ENCODE assay signal across 8 cellular contexts in genomic region chr15:67834593-67835348, GRCh38. TPM values are rescaled to one million over a fixed set of nuclear protein-coding genes. Genes with fewer than 3 reads are reported as not detected.
DNase-seq lines count a peak whose midpoint lies in the region; ATAC-seq and TF ChIP-seq lines count a peak whose summit lies in the region.

No MANE protein-coding gene starts in this region.

- CTCF ChIA-PET in mammary epithelial cell (lab: Charles Lee; ENCODE audit: low non-redundant PET): no interaction called here

- H3K27ac Mint-ChIP-seq in stimulated activated naive CD8-positive, alpha-beta T cell treated with anti-CD3 and anti-CD28 coated beads, Interleukin-15, Interleukin-2, amounts not matched to agents 100 ng/mL and 50 ng/mL, for 24 hours: no peak overlapping the region

- in situ Hi-C loops in mammary epithelial cell (cut with MboI; ENCODE audit: low sequenced_read_pairs in 2 of 2): loop anchor here (5.0 to 25.0 kb wide), 4 partner anchors 300 to 897 kb away; no protein-coding TSS in a partner anchor

- H3K4me2 ChIP-seq in mammary epithelial cell (ENCODE audit: insufficient read depth, low read depth, low read length): peak overlapping the region; percentile 74

- no peak for TF ChIP-seq CTCF in mammary epithelial cell (conservative IDR thresholded peaks at IDR 0.05 in 1 of 2, IDR thresholded peaks at IDR 0.05 in 1 of 2; ENCODE audit: extremely low read depth in 1 of 2, insufficient read depth in 1 of 2, low read depth in 1 of 2, low read length in 2 of 2)
- no peak for TF ChIP-seq CTCF in vagina (IDR thresholded peaks at IDR 0.05)

- WGBS in mammary epithelial cell (ENCODE audit: low coverage, missing lambda C conversion rate): 11% methylated on average over 16 of the region's 60 CpGs

- BruUV-seq in mammary epithelial cell (replicated peaks; lab: Mats Ljungman, UMichigan): no TSS peak

- H2AFZ ChIP-seq in mammary epithelial cell (ENCODE audit: low read depth, low read length): peak overlapping the region; percentile 80

- H3K27ac ChIP-seq in mammary epithelial cell (ENCODE audit: insufficient read depth, low read depth, low read length) (no peak overlapping the region), vagina (no peak overlapping the region)

- peak overlapping the region in 2 of 3 experiments; percentile 0 to 21 for H3K4me3 ChIP-seq in mammary epithelial cell (replicated peaks in 1 of 3; ENCODE audit: insufficient read depth in 1 of 3, low read depth in 2 of 3, low read length in 3 of 3)
- no peak overlapping the region for H3K4me3 ChIP-seq in mucosa of stomach (ENCODE audit: low read length)
- peak overlapping the region; percentile 38 to 46 for H3K4me3 ChIP-seq in vagina

- H3K79me2 ChIP-seq in mammary epithelial cell (ENCODE audit: insufficient read depth, low read length): no peaks in the 10 kb centered on the region

- H3K27me3 ChIP-seq in mammary epithelial cell (ENCODE audit: insufficient read depth, low read length): peaks cover 43% of the 10 kb centered on the region
- H3K27me3 ChIP-seq in mucosa of stomach (ENCODE audit: control insufficient read depth, insufficient read depth, low read length): peaks cover 78% of the 10 kb centered on the region
- peaks cover 18% of the 10 kb centered on the region for H3K27me3 ChIP-seq in vagina

- peaks cover 1% of the 10 kb centered on the region for H3K36me3 Mint-ChIP-seq in stimulated activated naive CD8-positive, alpha-beta T cell treated with anti-CD3 and anti-CD28 coated beads, Interleukin-15, Interleukin-2, amounts not matched to agents 100 ng/mL and 50 ng/mL, for 24 hours (ENCODE audit: low read depth)

- no peak for TF ChIP-seq POLR2A in vagina (IDR thresholded peaks at IDR 0.05)

- peak overlapping the region; percentile 72 for H3K4me3 Mint-ChIP-seq in stimulated activated naive CD8-positive, alpha-beta T cell treated with anti-CD3 and anti-CD28 coated beads, Interleukin-15, Interleukin-2, amounts not matched to agents 100 ng/mL and 50 ng/mL, for 24 hours

- no peaks in the 10 kb centered on the region for H3K9me3 ChIP-seq in mammary epithelial cell (replicated peaks; ENCODE audit: insufficient read depth, low read length)
- H3K9me3 ChIP-seq in mucosa of stomach (ENCODE audit: control insufficient read depth, low read length): no peaks in the 10 kb centered on the region
- H3K9me3 ChIP-seq in vagina: no peaks in the 10 kb centered on the region

- no peaks in the 10 kb centered on the region for H4K20me1 ChIP-seq in mammary epithelial cell (ENCODE audit: insufficient read depth, low read length)

- peaks cover 57% of the 10 kb centered on the region for H3K4me1 Mint-ChIP-seq in stimulated activated naive CD8-positive, alpha-beta T cell treated with anti-CD3 and anti-CD28 coated beads, Interleukin-15, Interleukin-2, amounts not matched to agents 100 ng/mL and 50 ng/mL, for 24 hours (ENCODE audit: low read depth)

- ATAC-seq in stimulated activated naive CD8-positive, alpha-beta T cell treated with anti-CD3 and anti-CD28 coated beads, Interleukin-15, Interleukin-2, amounts not matched to agents 100 U/mL and 50 U/mL, for 24 hours: no peak

- no peak for DNase-seq in stimulated activated naive CD8-positive, alpha-beta T cell treated with anti-CD3 and anti-CD28 coated beads, Interleukin-15, Interleukin-2, amounts not matched to agents 100 U/mL and 50 U/mL, for 24 hours
- DNase-seq in mammary epithelial cell: no peak
- DNase-seq in vagina (ENCODE audit: extremely low spot score in 2 of 2): no peak
- no peak for DNase-seq in cerebellum (ENCODE audit: low spot score)
- no peak for DNase-seq in Ammon's horn (ENCODE audit: low spot score)
- DNase-seq in NCI-H345 treated with DMSO at 0.1 percent for 48 hours (lab: John Stamatoyannopoulos, UW; ENCODE audit: unreplicated experiment): no peak

- dilution Hi-C loops in mammary epithelial cell (cut with HindIII; ENCODE audit: low sequenced_read_pairs): no loop called here

- peaks cover 37% of the 10 kb centered on the region for H3K4me1 ChIP-seq in mammary epithelial cell (ENCODE audit: insufficient read depth, low read length)
- peaks cover 43% of the 10 kb centered on the region for H3K4me1 ChIP-seq in mucosa of stomach (ENCODE audit: control insufficient read depth, insufficient read depth, low read length)
- peaks cover 54% of the 10 kb centered on the region for H3K4me1 ChIP-seq in vagina

- H3K9me3 Mint-ChIP-seq in stimulated activated naive CD8-positive, alpha-beta T cell treated with anti-CD3 and anti-CD28 coated beads, Interleukin-15, Interleukin-2, amounts not matched to agents 100 ng/mL and 50 ng/mL, for 24 hours: no peaks in the 10 kb centered on the region

- peaks cover 61% of the 10 kb centered on the region for H3K27me3 Mint-ChIP-seq in stimulated activated naive CD8-positive, alpha-beta T cell treated with anti-CD3 and anti-CD28 coated beads, Interleukin-15, Interleukin-2, amounts not matched to agents 100 ng/mL and 50 ng/mL, for 24 hours

- intact Hi-C loops in mammary epithelial cell (cut with micrococcal nuclease): loop anchor here (2.0 to 10.0 kb wide), 6 partner anchors 292 to 787 kb away; partner anchors contain the start of genes C15orf61 and MAP2K5
- intact Hi-C loops in vagina (cut with DNase I): loop anchor here (5.0 kb wide), 2 partner anchors 292 to 377 kb away; partner anchors contain the start of gene MAP2K5

- H3K9ac ChIP-seq in mammary epithelial cell (ENCODE audit: insufficient read depth, low read length): no peak overlapping the region
- peak overlapping the region; percentile 20 for H3K9ac ChIP-seq in mucosa of stomach (ENCODE audit: low read length)

- no peaks in the 10 kb centered on the region for H3K36me3 ChIP-seq in mammary epithelial cell (ENCODE audit: insufficient read depth, low read length)
- no peaks in the 10 kb centered on the region for H3K36me3 ChIP-seq in mucosa of stomach (ENCODE audit: control insufficient read depth, insufficient read depth, low read length)
- H3K36me3 ChIP-seq in vagina: no peaks in the 10 kb centered on the region

RNA-seq across cellular contexts. Expression of gene RNU6-1, which starts 5.1 kb away (rescaled TPM):
- not detected for total RNA-seq in mammary epithelial cell
- polyA plus RNA-seq in mammary epithelial cell: not detected
- not detected for polyA minus RNA-seq in mammary epithelial cell
- not detected for total RNA-seq in vagina
- total RNA-seq in cerebellum: not detected

RNA-seq across cellular contexts. Expression of gene SKOR1, which starts 9.5 kb away (rescaled TPM):
- total RNA-seq in mammary epithelial cell (under 1 TPM in 1 of 2 donors, not detected in 1; under 0.01 TPM), vagina (0.25 TPM), cerebellum (14.9 TPM)
- polyA plus RNA-seq in mammary epithelial cell: 0.02 TPM
- polyA minus RNA-seq in mammary epithelial cell: not detected

Comparison
In these comparisons a context has a peak if more than half of its experiments do, and no peak if none do; other contexts are left out.
1. RNA of gene SKOR1, which starts 9.5 kb away (total RNA-seq): 14.9 TPM in cerebellum (single experiment); 0.25 TPM in vagina (single experiment) and under 0.01 TPM in mammary epithelial cell; every median in the first group is over 10 times any median in the second.